20 cellular contexts compared by ENCODE assay signal in the genomic region with DNA sequence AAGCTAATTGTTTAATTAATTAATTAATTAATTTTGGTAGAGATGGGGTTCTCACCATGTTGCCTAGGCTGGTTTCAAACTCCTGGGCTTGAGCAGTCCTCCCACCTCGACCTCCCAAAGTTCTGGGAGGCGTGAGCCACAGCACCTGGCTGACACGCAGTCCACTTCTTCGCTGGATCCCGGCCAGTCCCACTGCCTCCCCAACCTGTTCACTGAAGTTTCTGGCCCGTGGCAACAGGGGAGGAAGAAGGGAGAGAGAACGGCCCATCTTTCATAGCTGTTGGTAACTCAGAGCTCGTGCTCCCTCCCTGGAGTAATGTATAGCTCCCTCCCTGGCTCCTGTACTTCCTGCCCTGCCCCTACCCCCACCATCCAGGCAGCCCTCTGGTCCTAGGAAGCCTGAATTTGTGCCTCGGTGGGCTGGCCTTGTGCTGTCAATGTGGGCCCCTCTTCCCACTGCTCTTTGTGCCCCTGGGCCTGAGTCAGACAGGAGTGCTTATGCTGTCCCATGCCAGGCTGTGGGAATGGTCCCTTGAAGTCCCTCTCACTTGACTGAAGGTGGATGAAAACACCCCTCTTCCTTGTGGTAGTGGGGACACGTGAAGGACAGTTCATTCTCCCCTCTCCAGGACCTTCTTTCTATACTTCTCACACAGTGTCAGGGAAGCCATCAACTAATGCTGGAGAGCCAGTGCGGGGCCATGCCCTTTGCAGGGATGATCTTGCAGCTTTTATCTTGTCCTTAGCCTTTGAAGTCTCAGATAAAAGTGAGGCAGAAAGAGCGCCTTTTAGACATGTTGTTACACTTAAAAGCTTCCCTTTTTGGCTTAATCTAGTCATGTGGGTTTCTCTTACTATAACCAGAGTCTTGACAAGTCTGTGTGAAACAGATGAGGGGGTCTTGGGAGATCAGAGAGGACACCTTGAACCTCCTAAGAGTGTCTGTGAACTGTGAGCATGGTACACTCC. TPM values are rescaled to one million over a fixed set of nuclear protein-coding genes. Genes with fewer than 3 reads are reported as not detected.
A peak's percentile ranks its signal among the peaks of the same experiment; 100 is the strongest.
DNase-seq lines count a peak whose midpoint lies in the region; ATAC-seq, FAIRE-seq and TF ChIP-seq lines count a peak whose summit lies in the region.
"Had no signal": no experiment of that assay in that cellular context is flagged by ENCODE, and none has a peak within 500 bp of the region (broad histone marks: within the 10 kb centered on the region; RNA-seq: fewer than 3 reads in every experiment).

No MANE protein-coding gene starts in this region.

- H2AFZ ChIP-seq in K562 (ENCODE audit: low read depth, low read length), result no peak overlapping the region
- H2AFZ ChIP-seq: PC-9 had no signal

- H3K4me2 ChIP-seq in K562 (ENCODE audit: insufficient read depth, low read length), result no peak overlapping the region
- H3K4me2 ChIP-seq: PC-9 had no signal

- TF ChIP-seq POLR2A in K562 (conservative IDR thresholded peaks at IDR 0.05) (no peak), GM12892 (IDR thresholded peaks at IDR 0.05; ENCODE audit: low read depth, low read length) (no peak)

- H4K20me1 ChIP-seq in K562 (replicated peaks; ENCODE audit: control insufficient read depth, insufficient read depth, low read length), result 0 out of 2 replicates have a peak, but pooled peaks cover 4% of the 10 kb centered on the region

- CTCF ChIA-PET in CD8-positive, alpha-beta T cell (lab: Charles Lee), result no interaction called here
- CTCF ChIA-PET in K562 (lab: Yijun Ruan, JAX; ENCODE audit: low intra/inter-chr PET ratio), result no interaction called here
- CTCF ChIA-PET in naive thymus-derived CD4-positive, alpha-beta T cell (lab: Charles Lee), result no interaction called here

- no peak overlapping the region for H3K4me3 Mint-ChIP-seq in CD8-positive, alpha-beta T cell
- H3K4me3 Mint-ChIP-seq in naive thymus-derived CD4-positive, alpha-beta T cell, result peak overlapping the region in 2 of 10 donors; percentile 27 to 30

- no peaks in the 10 kb centered on the region for H3K79me2 ChIP-seq in K562 (ENCODE audit: control insufficient read depth, insufficient read depth, low read length)

- POLR2A ChIA-PET in CD8-positive, alpha-beta T cell (lab: Charles Lee), result no interaction called here
- POLR2A ChIA-PET in K562 (lab: Yijun Ruan, JAX), result interaction anchor here (0.5 to 1.0 kb wide), 3 partner anchors 9 to 28 kb away, joined by 3 to 5 read pairs (median 4); no protein-coding TSS in a partner anchor
- POLR2A ChIA-PET in naive thymus-derived CD4-positive, alpha-beta T cell (lab: Charles Lee), result no interaction called here

- no peak for DNase-seq in CD8-positive, alpha-beta T cell
- DNase-seq in GM12865 (ENCODE audit: low read depth) (peak; percentile 27), K562 (ENCODE audit: extremely low read depth in 1 of 4, low spot score in 3 of 4) (no peak), Right ventricle myocardium superior (no peak), GM12892 (ENCODE audit: insufficient read length) (no peak)
- DNase-seq in naive thymus-derived CD4-positive, alpha-beta T cell, result peak in 5 of 9 donors; percentile 2 to 29 (median 12)
- no peak for DNase-seq in activated CD4-positive, CD25-positive, alpha-beta regulatory T cell treated with anti-CD3 and anti-CD28 coated beads, Interleukin-2, amount 50 U/mL, for 72 hours
- DNase-seq in effector CD4-positive, alpha-beta T cell, result no peak
- DNase-seq: C1 segment of cervical spinal cord, GF-D8, GOT3, Karpas-422, NCI-H1417 treated with DMSO at 0.1 percent for 48 hours, NCI-H187 treated with DMSO at 0.1 percent for 48 hours, NCI-H345, NCI-H524 treated with DMSO at 0.1 percent for 48 hours had no signal

- no peak overlapping the region for H3K9ac ChIP-seq in K562 (ENCODE audit: insufficient read depth in 1 of 2, low read depth in 2 of 2, low read length in 2 of 2)

- H3K4me3 ChIP-seq in CD8-positive, alpha-beta T cell (ENCODE audit: low read depth, low read length), result no peak overlapping the region
- H3K4me3 ChIP-seq in GM12865 (ENCODE audit: low read depth, low read length) (no peak overlapping the region), K562 (no peak overlapping the region)
- no peak overlapping the region for H3K4me3 ChIP-seq in naive thymus-derived CD4-positive, alpha-beta T cell (ENCODE audit: low read length)
- H3K4me3 ChIP-seq: PC-9 had no signal

- no TSS peak for BruUV-seq in K562 (replicated peaks; lab: Mats Ljungman, UMichigan)

- no peak overlapping the region for H3K27ac Mint-ChIP-seq in CD8-positive, alpha-beta T cell
- no peak overlapping the region for H3K27ac Mint-ChIP-seq in naive thymus-derived CD4-positive, alpha-beta T cell

- no peaks in the 10 kb centered on the region for H3K36me3 ChIP-seq in CD8-positive, alpha-beta T cell (ENCODE audit: insufficient read depth, low read length)
- H3K36me3 ChIP-seq in K562 (ENCODE audit: control insufficient read depth, insufficient read depth, low read length), result no peaks in the 10 kb centered on the region
- H3K36me3 ChIP-seq in naive thymus-derived CD4-positive, alpha-beta T cell (ENCODE audit: control insufficient read depth in 2 of 3, insufficient read depth in 3 of 3, low read length in 3 of 3), result no peaks in the 10 kb centered on the region

- peaks cover 3% of the 10 kb centered on the region for H3K9me1 ChIP-seq in K562 (ENCODE audit: control insufficient read depth, insufficient read depth, low read length)

- peaks cover 14% of the 10 kb centered on the region for H3K4me1 ChIP-seq in CD8-positive, alpha-beta T cell (ENCODE audit: insufficient read depth, low read length)
- no peaks in the 10 kb centered on the region; a peak in 1 of 5 replicates for H3K4me1 ChIP-seq in K562 (replicated peaks in 1 of 2; ENCODE audit: control insufficient read depth in 2 of 2, insufficient read depth in 2 of 2, low read length in 2 of 2)
- peaks cover 0 to 10% of the 10 kb centered on the region in 2 donors for H3K4me1 ChIP-seq in naive thymus-derived CD4-positive, alpha-beta T cell (ENCODE audit: control insufficient read depth in 2 of 2, insufficient read depth in 2 of 2, low read length in 2 of 2)

- no peaks in the 10 kb centered on the region for H3K9me3 Mint-ChIP-seq in CD8-positive, alpha-beta T cell
- H3K9me3 Mint-ChIP-seq in naive thymus-derived CD4-positive, alpha-beta T cell, result no peaks in the 10 kb centered on the region

- H3K27me3 Mint-ChIP-seq in CD8-positive, alpha-beta T cell (ENCODE audit: low read depth), result peaks cover 5% of the 10 kb centered on the region
- H3K27me3 Mint-ChIP-seq in naive thymus-derived CD4-positive, alpha-beta T cell, result peaks cover 0 to 17% (median 11%) of the 10 kb centered on the region in 5 donors

- peak; percentile 26 for ATAC-seq in CD8-positive, alpha-beta T cell
- ATAC-seq in K562 (no peak), Right ventricle myocardium superior (ENCODE audit: poor library complexity) (no peak)
- ATAC-seq in naive thymus-derived CD4-positive, alpha-beta T cell, result peak; percentile 18
- ATAC-seq: HepG2 had no signal

- TF ChIP-seq CTCF in CD8-positive, alpha-beta T cell (IDR thresholded peaks at IDR 0.05), result no peak
- TF ChIP-seq CTCF in GM12865 (IDR thresholded peaks at IDR 0.05; ENCODE audit: insufficient read depth, low read depth, low read length, missing control alignments) (no peak), K562 (IDR thresholded peaks at IDR 0.05 in 2 of 3, conservative IDR thresholded peaks at IDR 0.05 in 1 of 3; ENCODE audit: insufficient read depth in 2 of 3, low read depth in 1 of 3, low read length in 3 of 3) (no peak)

- no peak overlapping the region for H3K27ac ChIP-seq in CD8-positive, alpha-beta T cell (ENCODE audit: low read depth, low read length)
- H3K27ac ChIP-seq in K562 (ENCODE audit: extremely low read depth, low read depth, low read length), result no peak overlapping the region
- no peak overlapping the region for H3K27ac ChIP-seq in naive thymus-derived CD4-positive, alpha-beta T cell (ENCODE audit: low read depth, low read length)
- H3K27ac ChIP-seq: PC-9, RWPE1 had no signal

- intact Hi-C loops in CD8-positive, alpha-beta T cell (cut with DNase I, micrococcal nuclease), result no loop called here
- intact Hi-C loops in K562 (cut with micrococcal nuclease) (no loop called here), Right ventricle myocardium superior (cut with DNase I) (no loop called here)
- intact Hi-C loops in naive thymus-derived CD4-positive, alpha-beta T cell (cut with micrococcal nuclease), result no loop called here

- no peak for FAIRE-seq in K562 (lab: Jason Lieb, UNC)
- no peak for FAIRE-seq in GM12892 (lab: Jason Lieb, UNC)
- FAIRE-seq: HepG2 had no signal

- in situ Hi-C loops in K562 (cut with MboI), result loop anchor here (10.0 kb wide), 1 partner anchor 240 kb away; no protein-coding TSS in a partner anchor

- peaks cover 7% of the 10 kb centered on the region for H3K4me1 Mint-ChIP-seq in CD8-positive, alpha-beta T cell (ENCODE audit: low read depth)
- peaks cover 7 to 27% (median 12%) of the 10 kb centered on the region in 7 donors for H3K4me1 Mint-ChIP-seq in naive thymus-derived CD4-positive, alpha-beta T cell

- peaks cover 1% of the 10 kb centered on the region for H3K36me3 Mint-ChIP-seq in CD8-positive, alpha-beta T cell
- H3K36me3 Mint-ChIP-seq in naive thymus-derived CD4-positive, alpha-beta T cell, result peaks cover 0 to 13% (median 8%) of the 10 kb centered on the region in 5 donors

- no peaks in the 10 kb centered on the region for H3K9me3 ChIP-seq in CD8-positive, alpha-beta T cell (ENCODE audit: low read length)
- no peaks in the 10 kb centered on the region for H3K9me3 ChIP-seq in K562 (replicated peaks; ENCODE audit: control insufficient read depth, insufficient read depth, low read depth, low read length)
- no peaks in the 10 kb centered on the region for H3K9me3 ChIP-seq in naive thymus-derived CD4-positive, alpha-beta T cell (ENCODE audit: control insufficient read depth in 2 of 3, low read length in 3 of 3)

- 0% methylated on average over 12 of the region's 12 CpGs for WGBS in K562 (ENCODE audit: insufficient coverage, low coverage, missing lambda C conversion rate)

- no peaks in the 10 kb centered on the region for H3K27me3 ChIP-seq in CD8-positive, alpha-beta T cell (ENCODE audit: insufficient read depth, low read length)
- peaks cover 18 to 51% of the 10 kb centered on the region in 2 experiments for H3K27me3 ChIP-seq in K562 (ENCODE audit: control insufficient read depth in 2 of 2, insufficient read depth in 2 of 2, low read length in 2 of 2)
- no peaks in the 10 kb centered on the region for H3K27me3 ChIP-seq in naive thymus-derived CD4-positive, alpha-beta T cell (ENCODE audit: control insufficient read depth in 2 of 2, insufficient read depth in 2 of 2, low read length in 2 of 2)

- TF ChIP-seq RAD21 in K562 (CRISPR knock-in tag; conservative IDR thresholded peaks at IDR 0.05 in 1 of 2, IDR thresholded peaks at IDR 0.05 in 1 of 2), result no peak

- TF ChIP-seq EP300 in K562 (IDR thresholded peaks at IDR 0.05; ENCODE audit: low read length), result no peak

RNA-seq across cellular contexts. Expression of gene ANGPTL2, which starts 38.1 kb away (rescaled TPM):
- not detected for total RNA-seq in CD8-positive, alpha-beta T cell
- not detected in 2 replicates for total RNA-seq in K562 (2011; cell fraction: chromatin; rRNA removed; ENCODE audit: low replicate concordance)
- not detected in 2 replicates for total RNA-seq in K562 (2011; cell fraction: nucleolus; rRNA removed)
- not detected in 2 replicates for total RNA-seq in K562 (2011; cell fraction: nucleoplasm; rRNA removed)
- total RNA-seq in K562 (2014; rRNA removed) (not detected in 2 replicates), K562 (2014; rRNA removed; fragmentation: Illumina TruSeq; extraction: Trizol) (not detected in 2 replicates), K562 (2015; rRNA removed; fragmentation: Illumina TruSeq; extraction: Trizol) (not detected in 2 replicates), K562 (2021) (not detected in 2 replicates), Right ventricle myocardium superior (32.6 TPM)
- polyA plus RNA-seq in K562 (2011; rRNA removed) (not detected in 2 replicates), K562 (2014; fragmentation: Illumina TruSeq; extraction: Trizol) (not detected in 2 replicates), K562 (2014; fragmentation: Nextera tagmentation; extraction: Ambion mirVana) (not detected), K562 (2014; rRNA removed) (not detected in 2 replicates)
- 0.01 TPM in 1 of 2 replicates, not detected in the other for polyA plus RNA-seq in K562 (2011; cell fraction: cytosol; rRNA removed)
- not detected in 2 replicates for polyA plus RNA-seq in K562 (2011; cell fraction: nucleus; rRNA removed)
- polyA plus RNA-seq in K562 (2012), result 0.03 TPM in 1 of 2 replicates, not detected in the other
- not detected in 2 replicates for polyA minus RNA-seq in K562 (2011; rRNA and poly(A)+ RNA removed)
- polyA minus RNA-seq in K562 (2011; cell fraction: cytosol; rRNA and poly(A)+ RNA removed), result not detected in 2 replicates
- polyA minus RNA-seq in K562 (2011; cell fraction: nucleus; rRNA and poly(A)+ RNA removed), result not detected in 2 replicates
- not detected for total RNA-seq in naive thymus-derived CD4-positive, alpha-beta T cell
- polyA plus RNA-seq in naive thymus-derived CD4-positive, alpha-beta T cell, result not detected
- polyA plus RNA-seq in GM12892 (2012; ENCODE audit: missing spikeins), result 0.11 TPM
- total RNA-seq: MCF 10A had no signal

Comparison
In these comparisons a context has a peak if more than half of its experiments do, and no peak if none do; other contexts are left out.
1. ATAC-seq: peak in CD8-positive, alpha-beta T cell (single experiment) and naive thymus-derived CD4-positive, alpha-beta T cell (single experiment); none in K562 (single experiment) and Right ventricle myocardium superior (single experiment).
2. DNase-seq: peak in GM12865 (single experiment) and naive thymus-derived CD4-positive, alpha-beta T cell (5 of 9); none in CD8-positive, alpha-beta T cell (0 of 7), K562 (0 of 4), Right ventricle myocardium superior (single experiment), activated CD4-positive, CD25-positive, alpha-beta regulatory T cell treated with anti-CD3 and anti-CD28 coated beads, Interleukin-2, amount 50 U/mL, for 72 hours (single experiment), effector CD4-positive, alpha-beta T cell (single experiment) and GM12892 (single experiment).
3. RNA of gene ANGPTL2, which starts 38.1 kb away (total RNA-seq): 32.6 TPM in Right ventricle myocardium superior (single experiment); not detected in CD8-positive, alpha-beta T cell, not detected in K562 and not detected in naive thymus-derived CD4-positive, alpha-beta T cell; every median in the first group is over 10 times any median in the second.